Comparison of ENCODE assay signal across 12 cellular contexts in the genomic region with DNA sequence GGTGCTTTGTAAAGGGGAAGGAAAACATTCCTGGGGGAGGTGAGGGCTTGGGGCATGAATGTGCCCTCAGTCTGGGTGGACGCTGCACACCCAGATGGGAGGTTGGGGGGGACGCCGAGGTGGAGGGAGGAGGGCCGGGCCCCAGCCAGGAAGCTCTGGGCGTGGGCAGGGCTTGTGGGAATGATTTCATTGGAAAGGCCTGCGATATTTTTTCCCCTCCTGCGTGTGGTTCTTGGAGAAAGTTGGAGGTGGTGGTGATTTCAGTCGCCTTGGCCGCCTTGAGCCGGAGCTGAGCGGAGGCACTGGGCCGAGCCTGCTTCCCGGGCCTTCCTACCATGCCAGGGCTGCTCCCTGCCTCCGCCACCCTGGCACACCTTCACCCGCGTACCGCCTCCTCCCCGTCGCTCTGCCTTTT. TPM values are rescaled to one million over a fixed set of nuclear protein-coding genes. Genes with fewer than 3 reads are reported as not detected.
DNase-seq lines count a peak whose midpoint lies in the region; ATAC-seq and TF ChIP-seq lines count a peak whose summit lies in the region.
"Had no signal": no experiment of that assay in that cellular context is flagged by ENCODE, and none has a peak within 500 bp of the region (broad histone marks: within the 10 kb centered on the region; RNA-seq: fewer than 3 reads in every experiment).

No MANE protein-coding gene starts in this region.

- H2AFZ ChIP-seq in GM23338, result no peak overlapping the region
- peak overlapping the region; percentile 65 for H2AFZ ChIP-seq in smooth muscle cell (ENCODE audit: low read depth)

- H3K4me2 ChIP-seq in GM23338 (no peak overlapping the region), smooth muscle cell (peak overlapping the region; percentile 58)

- H3K27me3 Mint-ChIP-seq in GM23338 (ENCODE audit: insufficient read depth, low read depth, poor library complexity), result peaks cover 3% of the 10 kb centered on the region
- no peaks in the 10 kb centered on the region for H3K27me3 Mint-ChIP-seq in activated T-helper 1 cell treated with anti-CD3 and anti-CD28 coated beads, Interleukin-12 subunit alpha, Interleukin-12 subunit beta, Interleukin-2, Interleukin-4 antibody, amounts not matched to agents 30 ng/mL and 10 ng/mL and 1 ng/mL, durations not matched to agents 14 hours and 24 hours and 36 hours (ENCODE audit: insufficient read depth)

- H3K9ac ChIP-seq in smooth muscle cell (ENCODE audit: low read depth), result peak overlapping the region; percentile 62

- peak overlapping the region; percentile 46; the same call in 1 of the 2 replicates for H3K27ac Mint-ChIP-seq in GM23338
- H3K27ac Mint-ChIP-seq in activated T-helper 1 cell treated with anti-CD3 and anti-CD28 coated beads, Interleukin-12 subunit alpha, Interleukin-12 subunit beta, Interleukin-2, Interleukin-4 antibody, amounts not matched to agents 30 ng/mL and 10 ng/mL and 1 ng/mL, durations not matched to agents 14 hours and 24 hours and 36 hours, result no peak overlapping the region

- H3K4me1 Mint-ChIP-seq in GM23338, result peaks cover 33% of the 10 kb centered on the region
- H3K4me1 Mint-ChIP-seq in activated T-helper 1 cell treated with anti-CD3 and anti-CD28 coated beads, Interleukin-12 subunit alpha, Interleukin-12 subunit beta, Interleukin-2, Interleukin-4 antibody, amounts not matched to agents 30 ng/mL and 10 ng/mL and 1 ng/mL, durations not matched to agents 14 hours and 24 hours and 36 hours (ENCODE audit: low read depth), result no peaks in the 10 kb centered on the region

- peaks cover 7% of the 10 kb centered on the region for H3K36me3 Mint-ChIP-seq in GM23338 (ENCODE audit: low read depth)
- peaks cover 4% of the 10 kb centered on the region for H3K36me3 Mint-ChIP-seq in activated T-helper 1 cell treated with anti-CD3 and anti-CD28 coated beads, Interleukin-12 subunit alpha, Interleukin-12 subunit beta, Interleukin-2, Interleukin-4 antibody, amounts not matched to agents 30 ng/mL and 10 ng/mL and 1 ng/mL, durations not matched to agents 14 hours and 24 hours and 36 hours (ENCODE audit: low read depth)

- H3K4me1 ChIP-seq in GM23338 (ENCODE audit: insufficient read depth), result peaks cover 8% of the 10 kb centered on the region; the same call in 1 of the 2 replicates
- no peaks in the 10 kb centered on the region for H3K4me1 ChIP-seq in smooth muscle cell (ENCODE audit: low read depth)

- H3K9me3 Mint-ChIP-seq in GM23338, result no peaks in the 10 kb centered on the region
- no peaks in the 10 kb centered on the region for H3K9me3 Mint-ChIP-seq in activated T-helper 1 cell treated with anti-CD3 and anti-CD28 coated beads, Interleukin-12 subunit alpha, Interleukin-12 subunit beta, Interleukin-2, Interleukin-4 antibody, amounts not matched to agents 30 ng/mL and 10 ng/mL and 1 ng/mL, durations not matched to agents 14 hours and 24 hours and 36 hours

- H3F3A ChIP-seq in GM23338 (replicated peaks; ENCODE audit: low read depth) (no peaks in the 10 kb centered on the region), smooth muscle cell (ENCODE audit: low read depth) (no peaks in the 10 kb centered on the region)

- H4K20me1 ChIP-seq in GM23338 (replicated peaks; ENCODE audit: insufficient read depth) (no peaks in the 10 kb centered on the region), smooth muscle cell (ENCODE audit: low read depth) (no peaks in the 10 kb centered on the region)

- TF ChIP-seq CTCF in GM23338 (conservative IDR thresholded peaks at IDR 0.05; ENCODE audit: low read depth in 2 of 2), result no peak
- no peak for TF ChIP-seq CTCF in smooth muscle cell (IDR thresholded peaks at IDR 0.05; ENCODE audit: borderline replicate concordance, insufficient read depth, poor library complexity, severe bottlenecking)

- no peak overlapping the region for H3K4me3 Mint-ChIP-seq in GM23338
- H3K4me3 Mint-ChIP-seq in activated T-helper 1 cell treated with anti-CD3 and anti-CD28 coated beads, Interleukin-12 subunit alpha, Interleukin-12 subunit beta, Interleukin-2, Interleukin-4 antibody, amounts not matched to agents 30 ng/mL and 10 ng/mL and 1 ng/mL, durations not matched to agents 14 hours and 24 hours and 36 hours, result no peak overlapping the region

- WGBS in smooth muscle cell (ENCODE audit: low lambda C conversion rate), result 67% methylated on average over 12 of the region's 19 CpGs

- DNase-seq in GM23338 (ENCODE audit: low spot score) (peak; percentile 11), left kidney (ENCODE audit: low read depth, low spot score) (peak; percentile 76), smooth muscle cell (lab: John Stamatoyannopoulos, UW; ENCODE audit: unreplicated experiment) (no peak), anterior cingulate cortex (lab: John Stamatoyannopoulos, UW) (no peak), left colon (no peak)
- no peak for DNase-seq in activated T-helper 1 cell treated with anti-CD3 and anti-CD28 coated beads, Interleukin-12 subunit alpha, Interleukin-12 subunit beta, Interleukin-2, Interleukin-4 antibody, amounts not matched to agents 30 ng/mL and 10 ng/mL and 1 ng/mL, durations not matched to agents 14 hours and 24 hours and 36 hours (ENCODE audit: low spot score)
- DNase-seq: activated effector memory CD4-positive, alpha-beta T cell treated with anti-CD3 and anti-CD28 coated beads, Interleukin-2, amount 50 U/mL, for 16 hours; hippocampal formation; NCI-H2029; stimulated activated CD4-positive, alpha-beta T cell treated with anti-CD3 and anti-CD28 coated beads, Interleukin-15, amount 100 ng/mL, for 24 hours had no signal

- ATAC-seq in GM23338, result peak; percentile 19; the same call in 2 of the 3 replicates
- no peak for ATAC-seq in left colon
- ATAC-seq in GM21723 (IDR thresholded peaks at IDR 0.05; ENCODE audit: unreplicated experiment), result no peak

- no peaks in the 10 kb centered on the region for H3K79me2 ChIP-seq in GM23338 (replicated peaks; ENCODE audit: insufficient read depth)
- no peaks in the 10 kb centered on the region for H3K79me2 ChIP-seq in smooth muscle cell (ENCODE audit: low read depth)

- no peaks in the 10 kb centered on the region for H3K36me3 ChIP-seq in GM23338 (ENCODE audit: insufficient read depth)
- no peaks in the 10 kb centered on the region for H3K36me3 ChIP-seq in smooth muscle cell (ENCODE audit: low read depth)

- H3K27ac ChIP-seq in GM23338 (ENCODE audit: low read depth) (0 out of 2 replicates have a peak overlapping the region, but pooled peaks have one; percentile 53), cingulate gyrus (ENCODE audit: low read depth, low read length) (peak overlapping the region; percentile 33), smooth muscle cell (ENCODE audit: low read depth) (peak overlapping the region; percentile 74)

- H3K9me3 ChIP-seq in smooth muscle cell (replicated peaks; ENCODE audit: low read depth), result no peaks in the 10 kb centered on the region

- no peaks in the 10 kb centered on the region for H3K9me2 ChIP-seq in GM23338 (ENCODE audit: insufficient read depth)

- intact Hi-C loops in left colon (cut with DNase I, micrococcal nuclease), result loop anchor here in 1 of 2 donors (5.0 kb wide), 1 partner anchor 127 kb away; no protein-coding TSS in a partner anchor
- intact Hi-C loops in activated T-helper 1 cell treated with anti-CD3 and anti-CD28 coated beads, Interleukin-12 subunit alpha, Interleukin-12 subunit beta, Interleukin-2, Interleukin-4 antibody, amounts not matched to agents 30 ng/mL and 10 ng/mL and 1 ng/mL, durations not matched to agents 14 hours and 24 hours and 36 hours (cut with micrococcal nuclease), result no loop called here

- H3K4me3 ChIP-seq in GM23338, result no peak overlapping the region
- H3K4me3 ChIP-seq in smooth muscle cell, result no peak overlapping the region

- no peaks in the 10 kb centered on the region for H3K27me3 ChIP-seq in GM23338 (ENCODE audit: insufficient read depth)
- no peaks in the 10 kb centered on the region for H3K27me3 ChIP-seq in smooth muscle cell (ENCODE audit: low read depth)

TF ChIP-seq in GM23338, 12 proteins besides CTCF, POLR2A, EP300 and RAD21 (continues in another document):
- TF ChIP-seq EZH2phosphoT487 (IDR thresholded peaks at IDR 0.05; ENCODE audit: unreplicated experiment), result no peak

RNA-seq across cellular contexts. Expression of a gene that starts 26.4 kb away (rescaled TPM):
- 0.16 and 0.90 TPM in 2 replicates for total RNA-seq in GM23338 (2014; rRNA removed; shearing (Covaris generic))
- polyA plus RNA-seq in GM23338 (2016; fragmentation: Nextera tagmentation; extraction: Ambion mirVana) (0.13 and 0.23 TPM in 2 replicates), smooth muscle cell (0.76 and 1.6 TPM in 2 replicates)
- total RNA-seq in smooth muscle cell (0.45 and 2.1 TPM in 2 replicates), left colon (1 to 10 TPM; 1.0 to 2.0 TPM)
- 0.39 and 0.67 TPM in 2 replicates for total RNA-seq in activated T-helper 1 cell treated with anti-CD3 and anti-CD28 coated beads, Interleukin-12 subunit alpha, Interleukin-12 subunit beta, Interleukin-2, Interleukin-4 antibody, amounts not matched to agents 30 ng/mL and 10 ng/mL and 1 ng/mL, durations not matched to agents 14 hours and 24 hours and 36 hours

Comparison
In these comparisons a context has a peak if more than half of its experiments do, and no peak if none do; other contexts are left out.
1. DNase-seq: peak in GM23338 (single experiment) and left kidney (single experiment); none in smooth muscle cell (single experiment), anterior cingulate cortex (0 of 58), left colon (0 of 2) and activated T-helper 1 cell treated with anti-CD3 and anti-CD28 coated beads, Interleukin-12 subunit alpha, Interleukin-12 subunit beta, Interleukin-2, Interleukin-4 antibody, amounts not matched to agents 30 ng/mL and 10 ng/mL and 1 ng/mL, durations not matched to agents 14 hours and 24 hours and 36 hours (single experiment).
2. Peak in every context shown above with its lines, with median percentiles within 50 percentile points of each other: H3K27ac ChIP-seq.